In the genomic region with DNA sequence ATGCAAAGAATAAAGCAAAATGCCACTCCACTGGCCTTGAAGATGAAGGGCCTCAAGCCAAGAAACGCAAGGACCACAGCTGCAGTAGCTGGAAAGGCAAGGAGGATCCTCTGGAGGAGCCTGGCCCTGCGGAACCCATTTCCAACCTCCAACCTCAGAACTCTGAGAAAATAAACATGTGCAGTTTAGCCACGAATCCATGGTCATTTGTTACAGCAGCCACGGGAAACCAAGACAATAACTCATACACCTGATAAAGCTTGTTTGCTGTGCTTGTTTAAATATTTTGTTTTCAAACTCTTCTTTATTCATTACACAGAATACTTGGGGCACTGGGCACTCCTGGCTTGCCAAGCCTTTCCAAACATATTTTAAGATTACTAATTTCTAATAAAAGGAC, we compare ENCODE assay signal across 1 cellular context.
TF ChIP-seq lines count a peak whose summit lies in the region.

No MANE protein-coding gene starts in this region.

TF ChIP-seq in WTC11, 78 proteins besides CTCF, POLR2A, EP300 and RAD21 (continued from another document):
- TF ChIP-seq, protein P1, sequence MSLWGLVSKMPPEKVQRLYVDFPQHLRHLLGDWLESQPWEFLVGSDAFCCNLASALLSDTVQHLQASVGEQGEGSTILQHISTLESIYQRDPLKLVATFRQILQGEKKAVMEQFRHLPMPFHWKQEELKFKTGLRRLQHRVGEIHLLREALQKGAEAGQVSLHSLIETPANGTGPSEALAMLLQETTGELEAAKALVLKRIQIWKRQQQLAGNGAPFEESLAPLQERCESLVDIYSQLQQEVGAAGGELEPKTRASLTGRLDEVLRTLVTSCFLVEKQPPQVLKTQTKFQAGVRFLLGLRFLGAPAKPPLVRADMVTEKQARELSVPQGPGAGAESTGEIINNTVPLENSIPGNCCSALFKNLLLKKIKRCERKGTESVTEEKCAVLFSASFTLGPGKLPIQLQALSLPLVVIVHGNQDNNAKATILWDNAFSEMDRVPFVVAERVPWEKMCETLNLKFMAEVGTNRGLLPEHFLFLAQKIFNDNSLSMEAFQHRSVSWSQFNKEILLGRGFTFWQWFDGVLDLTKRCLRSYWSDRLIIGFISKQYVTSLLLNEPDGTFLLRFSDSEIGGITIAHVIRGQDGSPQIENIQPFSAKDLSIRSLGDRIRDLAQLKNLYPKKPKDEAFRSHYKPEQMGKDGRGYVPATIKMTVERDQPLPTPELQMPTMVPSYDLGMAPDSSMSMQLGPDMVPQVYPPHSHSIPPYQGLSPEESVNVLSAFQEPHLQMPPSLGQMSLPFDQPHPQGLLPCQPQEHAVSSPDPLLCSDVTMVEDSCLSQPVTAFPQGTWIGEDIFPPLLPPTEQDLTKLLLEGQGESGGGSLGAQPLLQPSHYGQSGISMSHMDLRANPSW (CRISPR knock-in tag; conservative IDR thresholded peaks at IDR 0.05; ENCODE audit: low read depth) = no peak
- TF ChIP-seq, protein P2, sequence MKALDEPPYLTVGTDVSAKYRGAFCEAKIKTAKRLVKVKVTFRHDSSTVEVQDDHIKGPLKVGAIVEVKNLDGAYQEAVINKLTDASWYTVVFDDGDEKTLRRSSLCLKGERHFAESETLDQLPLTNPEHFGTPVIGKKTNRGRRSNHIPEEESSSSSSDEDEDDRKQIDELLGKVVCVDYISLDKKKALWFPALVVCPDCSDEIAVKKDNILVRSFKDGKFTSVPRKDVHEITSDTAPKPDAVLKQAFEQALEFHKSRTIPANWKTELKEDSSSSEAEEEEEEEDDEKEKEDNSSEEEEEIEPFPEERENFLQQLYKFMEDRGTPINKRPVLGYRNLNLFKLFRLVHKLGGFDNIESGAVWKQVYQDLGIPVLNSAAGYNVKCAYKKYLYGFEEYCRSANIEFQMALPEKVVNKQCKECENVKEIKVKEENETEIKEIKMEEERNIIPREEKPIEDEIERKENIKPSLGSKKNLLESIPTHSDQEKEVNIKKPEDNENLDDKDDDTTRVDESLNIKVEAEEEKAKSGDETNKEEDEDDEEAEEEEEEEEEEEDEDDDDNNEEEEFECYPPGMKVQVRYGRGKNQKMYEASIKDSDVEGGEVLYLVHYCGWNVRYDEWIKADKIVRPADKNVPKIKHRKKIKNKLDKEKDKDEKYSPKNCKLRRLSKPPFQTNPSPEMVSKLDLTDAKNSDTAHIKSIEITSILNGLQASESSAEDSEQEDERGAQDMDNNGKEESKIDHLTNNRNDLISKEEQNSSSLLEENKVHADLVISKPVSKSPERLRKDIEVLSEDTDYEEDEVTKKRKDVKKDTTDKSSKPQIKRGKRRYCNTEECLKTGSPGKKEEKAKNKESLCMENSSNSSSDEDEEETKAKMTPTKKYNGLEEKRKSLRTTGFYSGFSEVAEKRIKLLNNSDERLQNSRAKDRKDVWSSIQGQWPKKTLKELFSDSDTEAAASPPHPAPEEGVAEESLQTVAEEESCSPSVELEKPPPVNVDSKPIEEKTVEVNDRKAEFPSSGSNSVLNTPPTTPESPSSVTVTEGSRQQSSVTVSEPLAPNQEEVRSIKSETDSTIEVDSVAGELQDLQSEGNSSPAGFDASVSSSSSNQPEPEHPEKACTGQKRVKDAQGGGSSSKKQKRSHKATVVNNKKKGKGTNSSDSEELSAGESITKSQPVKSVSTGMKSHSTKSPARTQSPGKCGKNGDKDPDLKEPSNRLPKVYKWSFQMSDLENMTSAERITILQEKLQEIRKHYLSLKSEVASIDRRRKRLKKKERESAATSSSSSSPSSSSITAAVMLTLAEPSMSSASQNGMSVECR (CRISPR knock-in tag; IDR thresholded peaks at IDR 0.05; ENCODE audit: borderline replicate concordance) = no peak
- TF ChIP-seq, protein P3, sequence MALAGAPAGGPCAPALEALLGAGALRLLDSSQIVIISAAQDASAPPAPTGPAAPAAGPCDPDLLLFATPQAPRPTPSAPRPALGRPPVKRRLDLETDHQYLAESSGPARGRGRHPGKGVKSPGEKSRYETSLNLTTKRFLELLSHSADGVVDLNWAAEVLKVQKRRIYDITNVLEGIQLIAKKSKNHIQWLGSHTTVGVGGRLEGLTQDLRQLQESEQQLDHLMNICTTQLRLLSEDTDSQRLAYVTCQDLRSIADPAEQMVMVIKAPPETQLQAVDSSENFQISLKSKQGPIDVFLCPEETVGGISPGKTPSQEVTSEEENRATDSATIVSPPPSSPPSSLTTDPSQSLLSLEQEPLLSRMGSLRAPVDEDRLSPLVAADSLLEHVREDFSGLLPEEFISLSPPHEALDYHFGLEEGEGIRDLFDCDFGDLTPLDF (CRISPR knock-in tag; IDR thresholded peaks at IDR 0.05) = no peak
- TF ChIP-seq ZNF138 (CRISPR knock-in tag; conservative IDR thresholded peaks at IDR 0.05) (no peak), JUN (CRISPR knock-in tag; IDR thresholded peaks at IDR 0.05) (no peak), IRF2 (CRISPR knock-in tag; IDR thresholded peaks at IDR 0.05; ENCODE audit: borderline replicate concordance, low read depth) (no peak), ZNF219 (CRISPR knock-in tag; IDR thresholded peaks at IDR 0.05; ENCODE audit: borderline replicate concordance) (no peak), GTF2I (CRISPR knock-in tag; conservative IDR thresholded peaks at IDR 0.05) (no peak)
- TF ChIP-seq, protein P4, sequence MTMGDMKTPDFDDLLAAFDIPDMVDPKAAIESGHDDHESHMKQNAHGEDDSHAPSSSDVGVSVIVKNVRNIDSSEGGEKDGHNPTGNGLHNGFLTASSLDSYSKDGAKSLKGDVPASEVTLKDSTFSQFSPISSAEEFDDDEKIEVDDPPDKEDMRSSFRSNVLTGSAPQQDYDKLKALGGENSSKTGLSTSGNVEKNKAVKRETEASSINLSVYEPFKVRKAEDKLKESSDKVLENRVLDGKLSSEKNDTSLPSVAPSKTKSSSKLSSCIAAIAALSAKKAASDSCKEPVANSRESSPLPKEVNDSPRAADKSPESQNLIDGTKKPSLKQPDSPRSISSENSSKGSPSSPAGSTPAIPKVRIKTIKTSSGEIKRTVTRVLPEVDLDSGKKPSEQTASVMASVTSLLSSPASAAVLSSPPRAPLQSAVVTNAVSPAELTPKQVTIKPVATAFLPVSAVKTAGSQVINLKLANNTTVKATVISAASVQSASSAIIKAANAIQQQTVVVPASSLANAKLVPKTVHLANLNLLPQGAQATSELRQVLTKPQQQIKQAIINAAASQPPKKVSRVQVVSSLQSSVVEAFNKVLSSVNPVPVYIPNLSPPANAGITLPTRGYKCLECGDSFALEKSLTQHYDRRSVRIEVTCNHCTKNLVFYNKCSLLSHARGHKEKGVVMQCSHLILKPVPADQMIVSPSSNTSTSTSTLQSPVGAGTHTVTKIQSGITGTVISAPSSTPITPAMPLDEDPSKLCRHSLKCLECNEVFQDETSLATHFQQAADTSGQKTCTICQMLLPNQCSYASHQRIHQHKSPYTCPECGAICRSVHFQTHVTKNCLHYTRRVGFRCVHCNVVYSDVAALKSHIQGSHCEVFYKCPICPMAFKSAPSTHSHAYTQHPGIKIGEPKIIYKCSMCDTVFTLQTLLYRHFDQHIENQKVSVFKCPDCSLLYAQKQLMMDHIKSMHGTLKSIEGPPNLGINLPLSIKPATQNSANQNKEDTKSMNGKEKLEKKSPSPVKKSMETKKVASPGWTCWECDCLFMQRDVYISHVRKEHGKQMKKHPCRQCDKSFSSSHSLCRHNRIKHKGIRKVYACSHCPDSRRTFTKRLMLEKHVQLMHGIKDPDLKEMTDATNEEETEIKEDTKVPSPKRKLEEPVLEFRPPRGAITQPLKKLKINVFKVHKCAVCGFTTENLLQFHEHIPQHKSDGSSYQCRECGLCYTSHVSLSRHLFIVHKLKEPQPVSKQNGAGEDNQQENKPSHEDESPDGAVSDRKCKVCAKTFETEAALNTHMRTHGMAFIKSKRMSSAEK (CRISPR knock-in tag; IDR thresholded peaks at IDR 0.05; ENCODE audit: borderline replicate concordance) = no peak
TF ChIP-seq in WTC11: peak in this region for 0.
